Comparison of ENCODE assay signal across 8 cellular contexts in the genomic region with DNA sequence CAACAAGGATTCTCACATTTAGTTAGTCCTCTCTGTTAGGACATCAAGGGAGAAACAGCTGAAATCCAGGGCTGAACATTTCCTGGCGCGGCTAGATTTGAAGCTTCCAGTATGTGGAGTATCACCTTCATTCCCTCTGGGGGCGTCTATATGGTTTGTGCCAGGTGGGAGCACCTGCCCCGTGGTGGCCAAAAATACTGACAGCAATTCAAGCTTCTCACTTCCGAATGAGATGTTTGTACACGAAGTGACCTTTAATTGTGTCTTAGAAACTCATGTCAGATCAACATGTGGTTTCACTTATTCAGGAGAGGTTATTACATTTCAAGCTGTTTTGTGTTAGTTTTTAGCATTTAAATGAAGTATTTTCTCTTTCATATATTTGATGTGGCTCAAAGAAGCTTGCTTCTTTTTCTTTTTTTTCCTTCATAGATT.
A peak's percentile ranks its signal among the peaks of the same experiment; 100 is the strongest.
DNase-seq lines count a peak whose midpoint lies in the region; ATAC-seq and TF ChIP-seq lines count a peak whose summit lies in the region.

No MANE protein-coding gene starts in this region.

- peaks cover 4% of the 10 kb centered on the region for H3K36me3 Mint-ChIP-seq in T-helper 1 cell treated with Interleukin-12 subunit alpha and Interleukin-12 subunit beta and Interleukin-4 antibody, amounts not matched to agents 30 μg/mL and 1 μg/mL, for 36 hours (ENCODE audit: low read depth)
- H3K36me3 Mint-ChIP-seq in stimulated activated naive B cell treated with anti-CD40 and anti-IgM and Interleukin-4, amounts not matched to agents 10 μg/mL and 1 μg/mL and 100 μg/mL, for 72 hours, result no peaks in the 10 kb centered on the region

- no peaks in the 10 kb centered on the region for H3K9me3 ChIP-seq in left ventricle myocardium inferior (replicated peaks)

- peaks cover 51% of the 10 kb centered on the region for H3K4me1 Mint-ChIP-seq in T-helper 1 cell treated with Interleukin-12 subunit alpha and Interleukin-12 subunit beta and Interleukin-4 antibody, amounts not matched to agents 30 μg/mL and 1 μg/mL, for 36 hours (ENCODE audit: low read depth)
- peaks cover 15 to 55% of the 10 kb centered on the region in 2 donors for H3K4me1 Mint-ChIP-seq in stimulated activated naive B cell treated with anti-CD40 and anti-IgM and Interleukin-4, amounts not matched to agents 10 μg/mL and 1 μg/mL and 100 μg/mL, for 72 hours

- no peaks in the 10 kb centered on the region for H3K36me3 ChIP-seq in left ventricle myocardium inferior

- intact Hi-C loops in left ventricle myocardium inferior (cut with micrococcal nuclease), result no loop called here
- intact Hi-C loops in head of caudate nucleus (cut with DNase I), result no loop called here

- ATAC-seq in GM21367 (IDR thresholded peaks at IDR 0.05; ENCODE audit: unreplicated experiment), result peak; percentile 42
- peak in 1 of 2 donors; percentile 19 for ATAC-seq in stimulated activated naive B cell treated with anti-CD40 and anti-IgM and Interleukin-4, amounts not matched to agents 10 μg/mL and 1 μg/mL and 100 μg/mL, for 72 hours (replicated peaks)
- ATAC-seq in GM21447 (IDR thresholded peaks at IDR 0.05; ENCODE audit: unreplicated experiment), result no peak

- no peaks in the 10 kb centered on the region for H3K27me3 ChIP-seq in left ventricle myocardium inferior (ENCODE audit: low read depth)

- no peak for TF ChIP-seq CTCF in left ventricle myocardium inferior (IDR thresholded peaks at IDR 0.05; ENCODE audit: borderline replicate concordance)

- H3K27ac Mint-ChIP-seq in T-helper 1 cell treated with Interleukin-12 subunit alpha and Interleukin-12 subunit beta and Interleukin-4 antibody, amounts not matched to agents 30 μg/mL and 1 μg/mL, for 36 hours, result peak overlapping the region; percentile 88
- H3K27ac Mint-ChIP-seq in stimulated activated naive B cell treated with anti-CD40 and anti-IgM and Interleukin-4, amounts not matched to agents 10 μg/mL and 1 μg/mL and 100 μg/mL, for 72 hours, result peak overlapping the region; percentile 92

- DNase-seq in left ventricle myocardium inferior, result no peak
- no peak for DNase-seq in stimulated activated naive B cell treated with anti-CD40 and anti-IgM and Interleukin-4, amounts not matched to agents 10 μg/mL and 1 μg/mL and 100 μg/mL, for 72 hours
- DNase-seq in head of caudate nucleus, result no peak
- no peak for DNase-seq in NCI-H146 (lab: John Stamatoyannopoulos, UW)
- DNase-seq in NCI-H2227 (lab: John Stamatoyannopoulos, UW; ENCODE audit: unreplicated experiment), result no peak

- H3K27ac ChIP-seq in left ventricle myocardium inferior (replicated peaks), result peak overlapping the region; percentile 79

- H3K9me3 Mint-ChIP-seq in T-helper 1 cell treated with Interleukin-12 subunit alpha and Interleukin-12 subunit beta and Interleukin-4 antibody, amounts not matched to agents 30 μg/mL and 1 μg/mL, for 36 hours, result no peaks in the 10 kb centered on the region
- no peaks in the 10 kb centered on the region for H3K9me3 Mint-ChIP-seq in stimulated activated naive B cell treated with anti-CD40 and anti-IgM and Interleukin-4, amounts not matched to agents 10 μg/mL and 1 μg/mL and 100 μg/mL, for 72 hours

- H3K27me3 Mint-ChIP-seq in T-helper 1 cell treated with Interleukin-12 subunit alpha and Interleukin-12 subunit beta and Interleukin-4 antibody, amounts not matched to agents 30 μg/mL and 1 μg/mL, for 36 hours (ENCODE audit: low read depth), result no peaks in the 10 kb centered on the region
- H3K27me3 Mint-ChIP-seq in stimulated activated naive B cell treated with anti-CD40 and anti-IgM and Interleukin-4, amounts not matched to agents 10 μg/mL and 1 μg/mL and 100 μg/mL, for 72 hours, result no peaks in the 10 kb centered on the region

- peaks cover 41% of the 10 kb centered on the region for H3K4me1 ChIP-seq in left ventricle myocardium inferior

- peak overlapping the region; percentile 63 for H3K4me3 ChIP-seq in left ventricle myocardium inferior

- H3K4me3 Mint-ChIP-seq in T-helper 1 cell treated with Interleukin-12 subunit alpha and Interleukin-12 subunit beta and Interleukin-4 antibody, amounts not matched to agents 30 μg/mL and 1 μg/mL, for 36 hours, result peak overlapping the region; percentile 79
- H3K4me3 Mint-ChIP-seq in stimulated activated naive B cell treated with anti-CD40 and anti-IgM and Interleukin-4, amounts not matched to agents 10 μg/mL and 1 μg/mL and 100 μg/mL, for 72 hours, result peak overlapping the region; percentile 18 to 86
